Comparison of ENCODE assay signal across 8 cellular contexts in the genomic region with DNA sequence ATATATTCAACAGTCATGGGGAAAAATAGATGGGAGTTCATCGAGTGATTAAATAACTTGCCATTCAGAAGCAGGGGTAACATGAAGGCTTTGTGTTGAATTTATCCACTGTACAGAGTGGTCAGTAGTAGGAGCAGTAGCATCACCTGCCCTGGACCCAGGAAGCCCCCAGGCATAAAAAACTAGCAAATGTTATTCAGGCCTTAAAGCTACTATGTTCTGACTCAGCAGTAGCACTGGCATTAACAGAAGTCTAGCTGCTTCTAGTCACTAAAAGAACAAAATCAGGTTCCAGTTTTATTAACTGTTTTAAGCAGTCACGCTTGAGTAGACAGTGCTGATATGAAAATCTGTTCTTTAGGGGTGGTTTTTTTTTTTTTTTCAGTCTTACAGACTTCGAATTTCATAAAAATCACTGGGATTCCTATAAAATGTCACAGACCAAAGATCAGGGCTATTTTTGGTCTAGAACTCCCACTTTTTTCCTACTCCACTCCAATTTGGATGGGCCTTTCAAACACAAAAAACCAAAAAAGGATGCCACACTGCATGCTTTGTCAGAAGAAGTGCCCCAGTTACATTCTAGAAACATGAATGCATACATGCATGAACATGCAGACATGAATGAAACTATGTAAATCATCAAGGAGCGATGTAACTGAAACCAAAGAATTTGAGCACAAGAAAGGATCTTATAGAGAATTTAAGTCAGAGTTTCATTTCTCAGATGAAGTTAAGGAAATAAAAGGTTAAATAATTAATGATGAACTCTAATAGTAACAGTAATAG. TPM values are rescaled to one million over a fixed set of nuclear protein-coding genes. Genes with fewer than 3 reads are reported as not detected.
DNase-seq lines count a peak whose midpoint lies in the region; ATAC-seq and TF ChIP-seq lines count a peak whose summit lies in the region.

No MANE protein-coding gene starts in this region.

- H3K27me3 ChIP-seq in left lung, result no peaks in the 10 kb centered on the region

- DNase-seq in left lung, result no peak
- DNase-seq in ACHN, result no peak
- DNase-seq in NCI-H146 treated with DMSO at 0.1 percent for 48 hours (lab: John Stamatoyannopoulos, UW; ENCODE audit: unreplicated experiment), result no peak
- no peak for DNase-seq in putamen (ENCODE audit: low spot score)
- DNase-seq in activated CD4-positive, alpha-beta T cell treated with anti-CD3 and anti-CD28 coated beads, Interleukin-2, amount 50 U/mL, for 48 hours, result no peak

- in situ Hi-C loops in ACHN (cut with HindIII; ENCODE audit: low pct_ligation_motif_present, low pct_unique_long_range_greater_than_20kb, low sequenced_read_pairs), result no loop called here

- no peaks in the 10 kb centered on the region for H3K9me3 ChIP-seq in left lung

- intact Hi-C loops in left lung (cut with DNase I), result loop anchor here in 1 of 2 donors (5.0 kb wide), 1 partner anchor 210 kb away; no protein-coding TSS in a partner anchor

- no peak for TF ChIP-seq CTCF in left lung (IDR thresholded peaks at IDR 0.05)

- H3K4me3 ChIP-seq in left lung, result no peak overlapping the region

- peaks cover 0 to 6% of the 10 kb centered on the region in 2 donors for H3K36me3 ChIP-seq in left lung

- ATAC-seq in GM18858 (IDR thresholded peaks at IDR 0.05; ENCODE audit: unreplicated experiment), result peak; percentile 43
- peak; percentile 71 for ATAC-seq in HG02759 (IDR thresholded peaks at IDR 0.05; ENCODE audit: unreplicated experiment)
- ATAC-seq in SK-N-SH treated with all-trans-retinoic acid at 6 μM for 48 hours, result peak; percentile 61
- peak; percentile 33 for ATAC-seq in left lung

- peaks cover 0 to 23% of the 10 kb centered on the region in 2 donors for H3K4me1 ChIP-seq in left lung

- H3K27ac ChIP-seq in left lung, result peak overlapping the region in 1 of 2 donors; percentile 31

TF ChIP-seq in SK-N-SH treated with all-trans-retinoic acid at 6 μM for 48 hours, 23 proteins besides CTCF, POLR2A, EP300 and RAD21:
- TF ChIP-seq, protein P1, sequence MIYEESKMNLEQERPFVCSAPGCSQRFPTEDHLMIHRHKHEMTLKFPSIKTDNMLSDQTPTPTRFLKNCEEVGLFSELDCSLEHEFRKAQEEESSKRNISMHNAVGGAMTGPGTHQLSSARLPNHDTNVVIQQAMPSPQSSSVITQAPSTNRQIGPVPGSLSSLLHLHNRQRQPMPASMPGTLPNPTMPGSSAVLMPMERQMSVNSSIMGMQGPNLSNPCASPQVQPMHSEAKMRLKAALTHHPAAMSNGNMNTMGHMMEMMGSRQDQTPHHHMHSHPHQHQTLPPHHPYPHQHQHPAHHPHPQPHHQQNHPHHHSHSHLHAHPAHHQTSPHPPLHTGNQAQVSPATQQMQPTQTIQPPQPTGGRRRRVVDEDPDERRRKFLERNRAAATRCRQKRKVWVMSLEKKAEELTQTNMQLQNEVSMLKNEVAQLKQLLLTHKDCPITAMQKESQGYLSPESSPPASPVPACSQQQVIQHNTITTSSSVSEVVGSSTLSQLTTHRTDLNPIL (CRISPR knock-in tag; IDR thresholded peaks at IDR 0.05; ENCODE audit: low read depth), result no peak
- TF ChIP-seq TCF4 (CRISPR knock-in tag; IDR thresholded peaks at IDR 0.05; ENCODE audit: borderline replicate concordance) (no peak), OSR1 (CRISPR knock-in tag; IDR thresholded peaks at IDR 0.05) (peak; percentile 34; the same call in 1 of the 2 replicates)

RNA-seq across cellular contexts. Expression of gene FAM133B, which starts 31.6 kb away (rescaled TPM):
- total RNA-seq in left lung, result 10 to 100 TPM; 17.2 to 22.3 TPM
